ENCODE assay signal across 11 cellular contexts in genomic region chr15:31254431-31255175, GRCh38.
DNase-seq lines count a peak whose midpoint lies in the region; ATAC-seq, FAIRE-seq and TF ChIP-seq lines count a peak whose summit lies in the region.
"Had no signal": no experiment of that assay in that cellular context is flagged by ENCODE, and none has a peak within 500 bp of the region (broad histone marks: within the 10 kb centered on the region; RNA-seq: fewer than 3 reads in every experiment).

No MANE protein-coding gene starts in this region.

- H3K4me2 ChIP-seq in endothelial cell of umbilical vein (ENCODE audit: insufficient read depth, low read length) = no peak overlapping the region

- H3K36me3 ChIP-seq in endothelial cell of umbilical vein (ENCODE audit: control insufficient read depth in 2 of 2, extremely low read depth in 1 of 2, insufficient read depth in 2 of 2, low read length in 2 of 2) = no peaks in the 10 kb centered on the region
- H3K36me3 ChIP-seq in prostate gland = no peaks in the 10 kb centered on the region

- H3K27ac ChIP-seq in endothelial cell of umbilical vein (ENCODE audit: insufficient read depth, low read depth, low read length) (no peak overlapping the region), prostate gland (peak overlapping the region; percentile 56 to 60)
- H3K27ac ChIP-seq: body of pancreas had no signal

- H3K9me3 ChIP-seq in endothelial cell of umbilical vein (replicated peaks; ENCODE audit: control insufficient read depth, insufficient read depth, low read length) = no peaks in the 10 kb centered on the region
- H3K9me3 ChIP-seq in prostate gland = no peaks in the 10 kb centered on the region
- H3K9me3 ChIP-seq: body of pancreas had no signal

- peak; percentile 81 for DNase-seq in GM04503 (ENCODE audit: low read depth)
- peak; percentile 46 for DNase-seq in NAMALWA (ENCODE audit: low spot score)
- DNase-seq in endothelial cell of umbilical vein (ENCODE audit: low read depth, low spot score) = peak; percentile 76
- DNase-seq in prostate gland (ENCODE audit: low spot score) = peak; percentile 71
- no peak for DNase-seq in Kasumi-1 (lab: John Stamatoyannopoulos, UW)
- DNase-seq in amygdala (lab: John Stamatoyannopoulos, UW) = no peak
- no peak for DNase-seq in activated CD8-positive, alpha-beta memory T cell treated with anti-CD3 and anti-CD28 coated beads, Interleukin-2, amount 50 U/mL, for 4 hours
- DNase-seq: activated CD8-positive, alpha-beta T cell treated with anti-CD3 and anti-CD28 coated beads for 36 hours; NCI-H1048 had no signal

- TF ChIP-seq POLR2A in endothelial cell of umbilical vein (IDR thresholded peaks at IDR 0.05; ENCODE audit: low read depth, low read length) (no peak), prostate gland (IDR thresholded peaks at IDR 0.05) (no peak)

- H3K79me2 ChIP-seq in endothelial cell of umbilical vein (ENCODE audit: control insufficient read depth, insufficient read depth, low read length) = no peaks in the 10 kb centered on the region

- no peaks in the 10 kb centered on the region for H3K9me1 ChIP-seq in endothelial cell of umbilical vein (replicated peaks; ENCODE audit: control insufficient read depth, extremely low read depth, insufficient read depth, low read length)

- POLR2A ChIA-PET in endothelial cell of umbilical vein (lab: Charles Lee) = no interaction called here

- WGBS in prostate gland = 14% methylated on average over 7 of the region's 7 CpGs

- H3K4me1 ChIP-seq in endothelial cell of umbilical vein (ENCODE audit: control insufficient read depth, extremely low read depth, insufficient read depth, low read length) (no peaks in the 10 kb centered on the region), prostate gland (replicated peaks) (peaks cover 8% of the 10 kb centered on the region)
- H3K4me1 ChIP-seq: body of pancreas had no signal

- no peak for TF ChIP-seq CTCF in endothelial cell of umbilical vein (IDR thresholded peaks at IDR 0.05; ENCODE audit: extremely low read depth in 1 of 2, insufficient read depth in 1 of 2, low read depth in 1 of 2, low read length in 2 of 2)
- TF ChIP-seq CTCF in prostate gland (IDR thresholded peaks at IDR 0.05) = peak in 1 of 4 experiments; percentile 14

- H3K4me3 ChIP-seq in endothelial cell of umbilical vein (replicated peaks in 1 of 3; ENCODE audit: insufficient read depth in 1 of 3, low read depth in 1 of 3, low read length in 3 of 3) = no peak overlapping the region
- no peak overlapping the region for H3K4me3 ChIP-seq in prostate gland
- H3K4me3 ChIP-seq: body of pancreas had no signal

- no TSS peak for BruUV-seq in endothelial cell of umbilical vein (replicated peaks; lab: Mats Ljungman, UMichigan)

- H3K27me3 ChIP-seq in endothelial cell of umbilical vein (ENCODE audit: control insufficient read depth in 2 of 2, insufficient read depth in 2 of 2, low read length in 2 of 2) (no peaks in the 10 kb centered on the region), prostate gland (replicated peaks; ENCODE audit: insufficient read depth) (no peaks in the 10 kb centered on the region)
- H3K27me3 ChIP-seq: body of pancreas had no signal

- no peak overlapping the region for H3K9ac ChIP-seq in endothelial cell of umbilical vein (replicated peaks; ENCODE audit: extremely low read depth, insufficient read depth, low read length)

- H4K20me1 ChIP-seq in endothelial cell of umbilical vein (replicated peaks; ENCODE audit: control insufficient read depth, extremely low read depth, insufficient read depth, low read length) = no peaks in the 10 kb centered on the region

- CTCF ChIA-PET in endothelial cell of umbilical vein (lab: Charles Lee) = interaction anchor here (1.6 kb wide), 1 partner anchor 18 kb away, joined by 4 read pairs; no protein-coding TSS in a partner anchor

- dilution Hi-C loops in endothelial cell of umbilical vein (cut with MboI; ENCODE audit: extremely low pct_ligation_motif_present, low sequenced_read_pairs) = no loop called here

- intact Hi-C loops in endothelial cell of umbilical vein (cut with micrococcal nuclease) = no loop called here
- intact Hi-C loops in prostate gland (cut with DNase I) = no loop called here

- ATAC-seq in HG02610 (IDR thresholded peaks at IDR 0.05; ENCODE audit: unreplicated experiment) = no peak
- ATAC-seq: activated CD8-positive, alpha-beta T cell treated with anti-CD3 and anti-CD28 coated beads for 36 hours; body of pancreas had no signal

- H2AFZ ChIP-seq in endothelial cell of umbilical vein (ENCODE audit: low read depth, low read length) = no peak overlapping the region

- no peak for FAIRE-seq in endothelial cell of umbilical vein (lab: Jason Lieb, UNC)

TF ChIP-seq in endothelial cell of umbilical vein, 7 proteins besides CTCF, POLR2A, EP300 and RAD21:
- TF ChIP-seq FOS (IDR thresholded peaks at IDR 0.05; ENCODE audit: borderline replicate concordance, insufficient read depth, low read length) (no peak), JUN (IDR thresholded peaks at IDR 0.05; ENCODE audit: borderline replicate concordance, insufficient read depth, insufficient read length, low read depth) (no peak), POLR2AphosphoS5 (IDR thresholded peaks at IDR 0.05; ENCODE audit: insufficient read depth, low read depth, low read length) (no peak), GATA2 (IDR thresholded peaks at IDR 0.05; ENCODE audit: insufficient read depth, insufficient read length, low read depth, low read length) (no peak), MAX (IDR thresholded peaks at IDR 0.05; ENCODE audit: insufficient read depth, insufficient read length) (no peak), EZH2 (IDR thresholded peaks at IDR 0.05; ENCODE audit: borderline replicate concordance, low read depth, low read length, severe bottlenecking) (no peak)

Comparison
In these comparisons a context has a peak if more than half of its experiments do, and no peak if none do; other contexts are left out.
1. DNase-seq: peak in GM04503 (single experiment), NAMALWA (single experiment), endothelial cell of umbilical vein (single experiment) and prostate gland (single experiment); none in Kasumi-1 (0 of 2), amygdala (0 of 56) and activated CD8-positive, alpha-beta memory T cell treated with anti-CD3 and anti-CD28 coated beads, Interleukin-2, amount 50 U/mL, for 4 hours (single experiment).